Comparison of ENCODE assay signal across 22 cellular contexts in genomic region chr2:109529532-109530449, GRCh38.
DNase-seq lines count a peak whose midpoint lies in the region; ATAC-seq and TF ChIP-seq lines count a peak whose summit lies in the region.
"Had no signal": no experiment of that assay in that cellular context is flagged by ENCODE, and none has a peak within 500 bp of the region (broad histone marks: within the 10 kb centered on the region; RNA-seq: fewer than 3 reads in every experiment).

No MANE protein-coding gene starts in this region.

- TF ChIP-seq CTCF in coronary artery (IDR thresholded peaks at IDR 0.05) (no peak), left ventricle myocardium inferior (IDR thresholded peaks at IDR 0.05; ENCODE audit: borderline replicate concordance) (no peak), progenitor cell of endocrine pancreas (IDR thresholded peaks at IDR 0.05; ENCODE audit: unreplicated experiment) (no peak)

- no peaks in the 10 kb centered on the region; the same call in 1 of the 2 replicates for H3K9me3 ChIP-seq in BLaER1
- no peaks in the 10 kb centered on the region for H3K9me3 ChIP-seq in left ventricle myocardium inferior (replicated peaks)
- H3K9me3 ChIP-seq: breast epithelium, esophagus squamous epithelium, thoracic aorta had no signal

- no peaks in the 10 kb centered on the region for H3K36me3 Mint-ChIP-seq in progenitor cell of endocrine pancreas (ENCODE audit: insufficient read depth)
- H3K36me3 Mint-ChIP-seq in activated CD4-positive, alpha-beta memory T cell treated with anti-CD3 and anti-CD28 coated beads for 36 hours = no peaks in the 10 kb centered on the region
- H3K36me3 Mint-ChIP-seq: CD4-positive, CD25-positive, alpha-beta regulatory T cell had no signal

- peaks cover 87% of the 10 kb centered on the region for H3K4me1 ChIP-seq in BLaER1
- H3K4me1 ChIP-seq in left ventricle myocardium inferior = peaks cover 22% of the 10 kb centered on the region
- H3K4me1 ChIP-seq: breast epithelium had no signal

- peak overlapping the region; percentile 49; the same call in 1 of the 2 replicates for H3K9ac ChIP-seq in BLaER1

- peaks cover 2% of the 10 kb centered on the region for H3K27me3 Mint-ChIP-seq in progenitor cell of endocrine pancreas
- H3K27me3 Mint-ChIP-seq in activated CD4-positive, alpha-beta memory T cell treated with anti-CD3 and anti-CD28 coated beads for 36 hours = peaks cover 12% of the 10 kb centered on the region
- peaks cover 6% of the 10 kb centered on the region for H3K27me3 Mint-ChIP-seq in stimulated activated naive CD8-positive, alpha-beta T cell treated with anti-CD3 and anti-CD28 coated beads, Interleukin-15, amount 100 ng/mL, for 72 hours
- H3K27me3 Mint-ChIP-seq: activated CD8-positive, alpha-beta T cell treated with anti-CD3 and anti-CD28 coated beads for 36 hours had no signal

- H4K20me1 ChIP-seq in BLaER1 = no peaks in the 10 kb centered on the region

- ATAC-seq in stimulated activated naive CD8-positive, alpha-beta T cell treated with anti-CD3 and anti-CD28 coated beads, Interleukin-15, amount 100 ng/mL, for 72 hours = no peak
- ATAC-seq: activated CD8-positive, alpha-beta T cell treated with anti-CD3 and anti-CD28 coated beads for 36 hours; T-helper 17 cell had no signal

- H3K4me3 Mint-ChIP-seq in progenitor cell of endocrine pancreas (ENCODE audit: low read depth) = no peak overlapping the region
- no peak overlapping the region for H3K4me3 Mint-ChIP-seq in activated CD4-positive, alpha-beta memory T cell treated with anti-CD3 and anti-CD28 coated beads for 36 hours
- no peak overlapping the region for H3K4me3 Mint-ChIP-seq in stimulated activated naive CD8-positive, alpha-beta T cell treated with anti-CD3 and anti-CD28 coated beads, Interleukin-15, amount 100 ng/mL, for 72 hours
- H3K4me3 Mint-ChIP-seq: activated CD8-positive, alpha-beta T cell treated with anti-CD3 and anti-CD28 coated beads for 36 hours; activated T-helper 1 cell treated with anti-CD3 and anti-CD28 coated beads, Interleukin-12 subunit alpha, Interleukin-12 subunit beta, Interleukin-2, Interleukin-4 antibody, amounts not matched to agents 30 ng/mL and 10 ng/mL and 1 ng/mL, durations not matched to agents 14 hours and 24 hours and 36 hours; CD4-positive, CD25-positive, alpha-beta regulatory T cell; T-helper 17 cell had no signal

- CTCF ChIA-PET in activated CD4-positive, alpha-beta memory T cell treated with anti-CD3 and anti-CD28 coated beads for 36 hours (lab: Charles Lee) = no interaction called here

- POLR2A ChIA-PET in activated CD4-positive, alpha-beta memory T cell treated with anti-CD3 and anti-CD28 coated beads for 36 hours (lab: Charles Lee) = no interaction called here

- H3K27ac Mint-ChIP-seq in progenitor cell of endocrine pancreas = peak overlapping the region; percentile 43
- H3K27ac Mint-ChIP-seq in activated CD4-positive, alpha-beta memory T cell treated with anti-CD3 and anti-CD28 coated beads for 36 hours = no peak overlapping the region
- no peak overlapping the region for H3K27ac Mint-ChIP-seq in stimulated activated naive CD8-positive, alpha-beta T cell treated with anti-CD3 and anti-CD28 coated beads, Interleukin-15, amount 100 ng/mL, for 72 hours
- H3K27ac Mint-ChIP-seq: activated CD8-positive, alpha-beta T cell treated with anti-CD3 and anti-CD28 coated beads for 36 hours; activated T-helper 1 cell treated with anti-CD3 and anti-CD28 coated beads, Interleukin-12 subunit alpha, Interleukin-12 subunit beta, Interleukin-2, Interleukin-4 antibody, amounts not matched to agents 30 ng/mL and 10 ng/mL and 1 ng/mL, durations not matched to agents 14 hours and 24 hours and 36 hours; T-helper 17 cell had no signal

- DNase-seq in coronary artery (ENCODE audit: low spot score) = peak; percentile 64
- DNase-seq in left ventricle myocardium inferior = no peak
- DNase-seq in progenitor cell of endocrine pancreas (ENCODE audit: low spot score, unreplicated experiment) = no peak
- DNase-seq in D341Med (ENCODE audit: low spot score) = no peak
- DNase-seq in globus pallidus (ENCODE audit: low spot score) = no peak
- no peak for DNase-seq in activated CD4-positive, alpha-beta memory T cell treated with anti-CD3 and anti-CD28 coated beads for 36 hours
- DNase-seq in stimulated activated naive CD8-positive, alpha-beta T cell treated with anti-CD3 and anti-CD28 coated beads, Interleukin-15, amount 100 ng/mL, for 72 hours = no peak
- DNase-seq: activated CD8-positive, alpha-beta T cell treated with anti-CD3 and anti-CD28 coated beads for 36 hours; CD4-positive, CD25-positive, alpha-beta regulatory T cell; DMS79 treated with DMSO at 0.1 percent for 48 hours; esophagus squamous epithelium; hypothalamus; Kasumi-1; NCI-H1105; NCI-H526 treated with DMSO at 0.1 percent for 48 hours; SIG-M5; T-helper 17 cell had no signal

- intact Hi-C loops in left ventricle myocardium inferior (cut with micrococcal nuclease) = no loop called here
- intact Hi-C loops in activated CD4-positive, alpha-beta memory T cell treated with anti-CD3 and anti-CD28 coated beads for 36 hours (cut with micrococcal nuclease) = no loop called here

- no peaks in the 10 kb centered on the region for H3K36me3 ChIP-seq in BLaER1
- H3K36me3 ChIP-seq in left ventricle myocardium inferior = no peaks in the 10 kb centered on the region
- H3K36me3 ChIP-seq: breast epithelium, esophagus squamous epithelium, thoracic aorta had no signal

- H3K4me1 Mint-ChIP-seq in progenitor cell of endocrine pancreas (ENCODE audit: low read depth) = peaks cover 9% of the 10 kb centered on the region
- no peaks in the 10 kb centered on the region for H3K4me1 Mint-ChIP-seq in activated CD4-positive, alpha-beta memory T cell treated with anti-CD3 and anti-CD28 coated beads for 36 hours (ENCODE audit: low read depth)
- no peaks in the 10 kb centered on the region for H3K4me1 Mint-ChIP-seq in stimulated activated naive CD8-positive, alpha-beta T cell treated with anti-CD3 and anti-CD28 coated beads, Interleukin-15, amount 100 ng/mL, for 72 hours
- H3K4me1 Mint-ChIP-seq: CD4-positive, CD25-positive, alpha-beta regulatory T cell had no signal

- peak overlapping the region; percentile 80 for H3K4me2 ChIP-seq in BLaER1
- H3K4me2 ChIP-seq: smooth muscle cell had no signal

- no peaks in the 10 kb centered on the region for H3K9me3 Mint-ChIP-seq in progenitor cell of endocrine pancreas (ENCODE audit: low read depth)
- H3K9me3 Mint-ChIP-seq in activated CD4-positive, alpha-beta memory T cell treated with anti-CD3 and anti-CD28 coated beads for 36 hours = no peaks in the 10 kb centered on the region
- no peaks in the 10 kb centered on the region for H3K9me3 Mint-ChIP-seq in stimulated activated naive CD8-positive, alpha-beta T cell treated with anti-CD3 and anti-CD28 coated beads, Interleukin-15, amount 100 ng/mL, for 72 hours
- H3K9me3 Mint-ChIP-seq: activated CD8-positive, alpha-beta T cell treated with anti-CD3 and anti-CD28 coated beads for 36 hours; activated T-helper 1 cell treated with anti-CD3 and anti-CD28 coated beads, Interleukin-12 subunit alpha, Interleukin-12 subunit beta, Interleukin-2, Interleukin-4 antibody, amounts not matched to agents 30 ng/mL and 10 ng/mL and 1 ng/mL, durations not matched to agents 14 hours and 24 hours and 36 hours had no signal

- no peaks in the 10 kb centered on the region for H3K27me3 ChIP-seq in BLaER1
- no peaks in the 10 kb centered on the region for H3K27me3 ChIP-seq in left ventricle myocardium inferior (ENCODE audit: low read depth)
- H3K27me3 ChIP-seq: breast epithelium, esophagus squamous epithelium had no signal

- H3K4me3 ChIP-seq in BLaER1 = 0 out of 2 replicates have a peak overlapping the region, but pooled peaks have one; percentile 16
- H3K4me3 ChIP-seq in coronary artery = no peak overlapping the region
- no peak overlapping the region for H3K4me3 ChIP-seq in left ventricle myocardium inferior
- H3K4me3 ChIP-seq: breast epithelium, esophagus squamous epithelium, smooth muscle cell, thoracic aorta had no signal

- H3K27ac ChIP-seq in BLaER1 (peak overlapping the region; percentile 82), coronary artery (no peak overlapping the region), left ventricle myocardium inferior (replicated peaks) (peak overlapping the region; percentile 55)
- H3K27ac ChIP-seq: thoracic aorta had no signal

Comparison
In these comparisons a context has a peak if more than half of its experiments do, and no peak if none do; other contexts are left out.
1. H3K27ac ChIP-seq: peak in BLaER1 (single experiment) and left ventricle myocardium inferior (single experiment); none in coronary artery (0 of 2).